ENCODE assay signal across 19 cellular contexts in the genomic region with DNA sequence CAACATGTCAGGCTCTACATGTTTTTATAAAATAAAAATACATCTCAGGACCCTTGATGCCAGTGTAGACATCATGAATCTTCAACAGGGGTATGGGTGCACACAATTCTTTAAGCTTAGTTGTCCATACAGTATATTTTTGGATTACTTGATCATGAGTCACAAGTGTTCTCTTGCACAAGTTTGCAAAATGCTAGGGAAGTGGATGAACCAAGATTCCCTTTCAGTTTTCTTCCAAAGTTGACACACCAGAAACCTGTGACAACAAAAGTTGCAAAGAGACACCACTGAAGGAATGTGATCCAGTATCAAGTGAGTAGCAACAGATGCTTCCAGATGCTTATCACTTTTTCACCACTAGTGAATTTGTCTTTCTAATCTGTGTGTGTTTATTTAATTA.
"Had no signal": no experiment of that assay in that cellular context is flagged by ENCODE, and none has a peak within 500 bp of the region (broad histone marks: within the 10 kb centered on the region; RNA-seq: fewer than 3 reads in every experiment).

No MANE protein-coding gene starts in this region.

- H3K27ac ChIP-seq: body of pancreas, colonic mucosa, gastrocnemius medialis, left lung, tibial artery had no signal

- H3K9me3 ChIP-seq: body of pancreas, colonic mucosa, gastrocnemius medialis, left lung, tibial artery had no signal

- ATAC-seq: activated CD8-positive, alpha-beta T cell treated with anti-CD3 and anti-CD28 coated beads for 36 hours; activated T-helper 17 cell treated with anti-CD3 and anti-CD28 coated beads, Interleukin-2, amount 50 U/mL, for 72 hours; body of pancreas; gastrocnemius medialis; left lung; stimulated activated naive CD8-positive, alpha-beta T cell treated with anti-CD3 and anti-CD28 coated beads, Interleukin-15, Interleukin-2, amounts not matched to agents 100 U/mL and 50 U/mL, for 24 hours had no signal

- DNase-seq: activated CD4-positive, alpha-beta T cell treated with anti-CD3 and anti-CD28 coated beads, Interleukin-2, amount 10 ng/mL, durations not matched to agents 24 days and 14 days; activated CD8-positive, alpha-beta T cell treated with anti-CD3 and anti-CD28 coated beads for 36 hours; activated naive CD4-positive, alpha-beta T cell; activated naive CD8-positive, alpha-beta T cell treated with anti-CD3 and anti-CD28 coated beads for 36 hours; activated T-cell treated with anti-CD3 and anti-CD28 coated beads, Interleukin-2, amount 50 U/mL, for 1 hour; body of pancreas; central memory CD4-positive, alpha-beta T cell; colonic mucosa; erythroblast; gastrocnemius medialis; head of caudate nucleus; kidney; left lung; stimulated activated CD4-positive, alpha-beta T cell treated with anti-CD3 and anti-CD28 coated beads, Interleukin-2, amount 100 ng/mL, for 24 hours; stimulated activated naive CD8-positive, alpha-beta T cell treated with anti-CD3 and anti-CD28 coated beads, Interleukin-15, Interleukin-2, amounts not matched to agents 100 U/mL and 50 U/mL, for 24 hours; substantia nigra; T-helper 9 cell; tibial artery had no signal

- H3K27me3 ChIP-seq: body of pancreas, colonic mucosa, gastrocnemius medialis, left lung, tibial artery had no signal

- H3K36me3 ChIP-seq: colonic mucosa, gastrocnemius medialis, left lung, tibial artery had no signal

- H3K4me3 ChIP-seq: body of pancreas, colonic mucosa, gastrocnemius medialis, left lung, tibial artery had no signal
